ENCODE assay signal across 8 cellular contexts in the genomic region with DNA sequence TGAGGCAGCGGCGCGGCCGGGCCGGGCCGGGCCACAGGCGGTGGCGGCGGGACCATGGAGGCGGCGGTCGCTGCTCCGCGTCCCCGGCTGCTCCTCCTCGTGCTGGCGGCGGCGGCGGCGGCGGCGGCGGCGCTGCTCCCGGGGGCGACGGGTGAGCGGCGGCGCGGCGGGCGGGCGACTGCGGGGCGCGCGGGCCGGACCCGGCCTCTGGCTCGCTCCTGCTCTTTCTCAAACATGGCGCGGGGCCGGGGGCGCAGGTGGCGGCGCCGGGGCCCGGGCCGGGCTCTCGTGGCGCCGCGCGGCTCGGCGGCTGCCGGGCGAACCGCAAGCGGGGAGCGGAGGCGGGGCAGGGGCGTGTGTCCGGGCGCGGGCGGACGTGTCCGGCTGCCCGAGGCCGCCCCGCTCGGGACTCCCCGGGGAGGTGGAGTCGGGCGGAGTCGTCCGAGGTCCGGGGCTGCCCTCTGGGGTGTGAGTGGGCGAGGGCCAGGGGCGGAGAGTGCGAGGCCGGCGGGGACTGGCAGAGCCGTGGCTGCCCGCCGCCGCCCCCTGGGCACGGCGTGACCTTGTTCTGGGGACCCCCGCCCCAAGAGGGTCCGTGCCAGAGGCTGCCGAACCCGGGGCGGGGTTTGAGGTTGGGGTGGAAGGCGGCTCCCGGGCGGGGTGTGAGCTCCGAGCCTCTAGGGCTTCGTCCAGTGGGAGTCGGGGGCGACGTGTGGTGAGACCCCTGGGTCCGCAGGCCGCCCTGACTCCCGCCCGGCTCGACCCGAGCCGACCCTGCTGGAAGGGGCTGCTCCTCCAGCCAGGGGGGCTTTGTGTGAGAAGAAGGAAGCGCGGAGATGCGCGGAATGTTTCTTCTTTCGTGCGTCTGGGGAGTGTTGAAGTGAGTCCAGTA. TPM values are rescaled to one million over a fixed set of nuclear protein-coding genes. Genes with fewer than 3 reads are reported as not detected.
A peak's percentile ranks its signal among the peaks of the same experiment; 100 is the strongest.
DNase-seq lines count a peak whose midpoint lies in the region; ATAC-seq and TF ChIP-seq lines count a peak whose summit lies in the region.

No MANE protein-coding gene starts in this region.

- peak overlapping the region; percentile 98 for H3K4me3 ChIP-seq in right cardiac atrium (ENCODE audit: low read length)

- peak; percentile 60 for ATAC-seq in GM19372 (IDR thresholded peaks at IDR 0.05; ENCODE audit: low read depth, unreplicated experiment)
- peak; percentile 67 for ATAC-seq in HG03432 (IDR thresholded peaks at IDR 0.05; ENCODE audit: unreplicated experiment)
- peak; percentile 85 for ATAC-seq in SK-N-SH treated with all-trans-retinoic acid at 6 μM for 48 hours
- peak; percentile 81 to 84 for ATAC-seq in right cardiac atrium

- intact Hi-C loops in right cardiac atrium (cut with DNase I): no loop called here

- no peaks in the 10 kb centered on the region for H3K9me3 ChIP-seq in right cardiac atrium (ENCODE audit: control insufficient read depth, low read length)

- DNase-seq in COLO668 (lab: John Stamatoyannopoulos, UW; ENCODE audit: unreplicated experiment) (peak; percentile 69), amygdala (lab: John Stamatoyannopoulos, UW) (peak in 31 of 56 donors; percentile 15 to 66 (median 38)), right cardiac atrium (peak; percentile 86 to 94 (median 94)), pulmonary artery endothelial cell (ENCODE audit: low read depth, low spot score) (peak; percentile 11), NCI-H2029 (lab: John Stamatoyannopoulos, UW) (no peak)

- H3K4me1 ChIP-seq in right cardiac atrium (ENCODE audit: control insufficient read depth, insufficient read depth, low read length): peaks cover 5% of the 10 kb centered on the region

- WGBS in right cardiac atrium: under 1% methylated on average over 118 of the region's 118 CpGs

- peak overlapping the region; percentile 89 for H3K27ac ChIP-seq in right cardiac atrium (ENCODE audit: low read length)

- no peaks in the 10 kb centered on the region for H3K27me3 ChIP-seq in right cardiac atrium (ENCODE audit: control insufficient read depth, insufficient read depth)

TF ChIP-seq in SK-N-SH treated with all-trans-retinoic acid at 6 μM for 48 hours, 23 proteins besides CTCF, POLR2A, EP300 and RAD21:
- TF ChIP-seq ZNF8 (CRISPR knock-in tag; IDR thresholded peaks at IDR 0.05): no peak
- TF ChIP-seq, protein P1, sequence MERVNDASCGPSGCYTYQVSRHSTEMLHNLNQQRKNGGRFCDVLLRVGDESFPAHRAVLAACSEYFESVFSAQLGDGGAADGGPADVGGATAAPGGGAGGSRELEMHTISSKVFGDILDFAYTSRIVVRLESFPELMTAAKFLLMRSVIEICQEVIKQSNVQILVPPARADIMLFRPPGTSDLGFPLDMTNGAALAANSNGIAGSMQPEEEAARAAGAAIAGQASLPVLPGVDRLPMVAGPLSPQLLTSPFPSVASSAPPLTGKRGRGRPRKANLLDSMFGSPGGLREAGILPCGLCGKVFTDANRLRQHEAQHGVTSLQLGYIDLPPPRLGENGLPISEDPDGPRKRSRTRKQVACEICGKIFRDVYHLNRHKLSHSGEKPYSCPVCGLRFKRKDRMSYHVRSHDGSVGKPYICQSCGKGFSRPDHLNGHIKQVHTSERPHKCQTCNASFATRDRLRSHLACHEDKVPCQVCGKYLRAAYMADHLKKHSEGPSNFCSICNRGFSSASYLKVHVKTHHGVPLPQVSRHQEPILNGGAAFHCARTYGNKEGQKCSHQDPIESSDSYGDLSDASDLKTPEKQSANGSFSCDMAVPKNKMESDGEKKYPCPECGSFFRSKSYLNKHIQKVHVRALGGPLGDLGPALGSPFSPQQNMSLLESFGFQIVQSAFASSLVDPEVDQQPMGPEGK (CRISPR knock-in tag; IDR thresholded peaks at IDR 0.05; ENCODE audit: borderline replicate concordance): no peak
- TF ChIP-seq ISL1 (CRISPR knock-in tag; IDR thresholded peaks at IDR 0.05): no peak
- no peak for TF ChIP-seq ARNTL (CRISPR knock-in tag; IDR thresholded peaks at IDR 0.05; ENCODE audit: borderline replicate concordance, low read depth)
- no peak for TF ChIP-seq ESRRG (CRISPR knock-in tag; IDR thresholded peaks at IDR 0.05)
- TF ChIP-seq, protein P2, sequence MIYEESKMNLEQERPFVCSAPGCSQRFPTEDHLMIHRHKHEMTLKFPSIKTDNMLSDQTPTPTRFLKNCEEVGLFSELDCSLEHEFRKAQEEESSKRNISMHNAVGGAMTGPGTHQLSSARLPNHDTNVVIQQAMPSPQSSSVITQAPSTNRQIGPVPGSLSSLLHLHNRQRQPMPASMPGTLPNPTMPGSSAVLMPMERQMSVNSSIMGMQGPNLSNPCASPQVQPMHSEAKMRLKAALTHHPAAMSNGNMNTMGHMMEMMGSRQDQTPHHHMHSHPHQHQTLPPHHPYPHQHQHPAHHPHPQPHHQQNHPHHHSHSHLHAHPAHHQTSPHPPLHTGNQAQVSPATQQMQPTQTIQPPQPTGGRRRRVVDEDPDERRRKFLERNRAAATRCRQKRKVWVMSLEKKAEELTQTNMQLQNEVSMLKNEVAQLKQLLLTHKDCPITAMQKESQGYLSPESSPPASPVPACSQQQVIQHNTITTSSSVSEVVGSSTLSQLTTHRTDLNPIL (CRISPR knock-in tag; IDR thresholded peaks at IDR 0.05; ENCODE audit: low read depth): no peak
- no peak for TF ChIP-seq GLIS3 (CRISPR knock-in tag; IDR thresholded peaks at IDR 0.05)
- no peak for TF ChIP-seq OSR1 (CRISPR knock-in tag; IDR thresholded peaks at IDR 0.05)
- TF ChIP-seq TCF4 (CRISPR knock-in tag; IDR thresholded peaks at IDR 0.05; ENCODE audit: borderline replicate concordance): no peak
- no peak for TF ChIP-seq ZNF565 (CRISPR knock-in tag; conservative IDR thresholded peaks at IDR 0.05; ENCODE audit: low read depth)
- TF ChIP-seq, protein P3, sequence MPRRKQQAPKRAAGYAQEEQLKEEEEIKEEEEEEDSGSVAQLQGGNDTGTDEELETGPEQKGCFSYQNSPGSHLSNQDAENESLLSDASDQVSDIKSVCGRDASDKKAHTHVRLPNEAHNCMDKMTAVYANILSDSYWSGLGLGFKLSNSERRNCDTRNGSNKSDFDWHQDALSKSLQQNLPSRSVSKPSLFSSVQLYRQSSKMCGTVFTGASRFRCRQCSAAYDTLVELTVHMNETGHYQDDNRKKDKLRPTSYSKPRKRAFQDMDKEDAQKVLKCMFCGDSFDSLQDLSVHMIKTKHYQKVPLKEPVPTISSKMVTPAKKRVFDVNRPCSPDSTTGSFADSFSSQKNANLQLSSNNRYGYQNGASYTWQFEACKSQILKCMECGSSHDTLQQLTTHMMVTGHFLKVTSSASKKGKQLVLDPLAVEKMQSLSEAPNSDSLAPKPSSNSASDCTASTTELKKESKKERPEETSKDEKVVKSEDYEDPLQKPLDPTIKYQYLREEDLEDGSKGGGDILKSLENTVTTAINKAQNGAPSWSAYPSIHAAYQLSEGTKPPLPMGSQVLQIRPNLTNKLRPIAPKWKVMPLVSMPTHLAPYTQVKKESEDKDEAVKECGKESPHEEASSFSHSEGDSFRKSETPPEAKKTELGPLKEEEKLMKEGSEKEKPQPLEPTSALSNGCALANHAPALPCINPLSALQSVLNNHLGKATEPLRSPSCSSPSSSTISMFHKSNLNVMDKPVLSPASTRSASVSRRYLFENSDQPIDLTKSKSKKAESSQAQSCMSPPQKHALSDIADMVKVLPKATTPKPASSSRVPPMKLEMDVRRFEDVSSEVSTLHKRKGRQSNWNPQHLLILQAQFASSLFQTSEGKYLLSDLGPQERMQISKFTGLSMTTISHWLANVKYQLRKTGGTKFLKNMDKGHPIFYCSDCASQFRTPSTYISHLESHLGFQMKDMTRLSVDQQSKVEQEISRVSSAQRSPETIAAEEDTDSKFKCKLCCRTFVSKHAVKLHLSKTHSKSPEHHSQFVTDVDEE (CRISPR knock-in tag; IDR thresholded peaks at IDR 0.05): no peak
- no peak for TF ChIP-seq RARB (CRISPR knock-in tag; IDR thresholded peaks at IDR 0.05)
- TF ChIP-seq, protein P4, sequence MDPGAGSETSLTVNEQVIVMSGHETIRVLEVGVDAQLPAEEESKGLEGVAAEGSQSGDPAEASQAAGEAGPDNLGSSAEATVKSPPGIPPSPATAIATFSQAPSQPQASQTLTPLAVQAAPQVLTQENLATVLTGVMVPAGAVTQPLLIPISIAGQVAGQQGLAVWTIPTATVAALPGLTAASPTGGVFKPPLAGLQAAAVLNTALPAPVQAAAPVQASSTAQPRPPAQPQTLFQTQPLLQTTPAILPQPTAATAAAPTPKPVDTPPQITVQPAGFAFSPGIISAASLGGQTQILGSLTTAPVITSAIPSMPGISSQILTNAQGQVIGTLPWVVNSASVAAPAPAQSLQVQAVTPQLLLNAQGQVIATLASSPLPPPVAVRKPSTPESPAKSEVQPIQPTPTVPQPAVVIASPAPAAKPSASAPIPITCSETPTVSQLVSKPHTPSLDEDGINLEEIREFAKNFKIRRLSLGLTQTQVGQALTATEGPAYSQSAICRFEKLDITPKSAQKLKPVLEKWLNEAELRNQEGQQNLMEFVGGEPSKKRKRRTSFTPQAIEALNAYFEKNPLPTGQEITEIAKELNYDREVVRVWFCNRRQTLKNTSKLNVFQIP (CRISPR knock-in tag; IDR thresholded peaks at IDR 0.05; ENCODE audit: borderline replicate concordance, low read depth): no peak
- TF ChIP-seq ZNF70 (CRISPR knock-in tag; IDR thresholded peaks at IDR 0.05): no peak
- no peak for TF ChIP-seq PPARA (CRISPR knock-in tag; IDR thresholded peaks at IDR 0.05; ENCODE audit: borderline replicate concordance)
- TF ChIP-seq ZFP3 (CRISPR knock-in tag; IDR thresholded peaks at IDR 0.05): no peak
- no peak for TF ChIP-seq SNAI2 (CRISPR knock-in tag; IDR thresholded peaks at IDR 0.05)

RNA-seq across cellular contexts. Expression of a gene that starts 0.5 kb away (rescaled TPM):
- total RNA-seq in right cardiac atrium (10 to 100 TPM; 13.3 to 25.8 (median 15.0) TPM), pulmonary artery endothelial cell (14.8 and 15.5 TPM in 2 replicates)
- polyA plus RNA-seq in right cardiac atrium: 4.3 TPM
